ENCODE assay signal across 9 cellular contexts in genomic region chr12:109099426-109100020, GRCh38. TPM values are rescaled to one million over a fixed set of nuclear protein-coding genes. Genes with fewer than 3 reads are reported as not detected.
A peak's percentile ranks its signal among the peaks of the same experiment; 100 is the strongest.
DNase-seq lines count a peak whose midpoint lies in the region; ATAC-seq, FAIRE-seq and TF ChIP-seq lines count a peak whose summit lies in the region.
"Had no signal": no experiment of that assay in that cellular context is flagged by ENCODE, and none has a peak within 500 bp of the region (broad histone marks: within the 10 kb centered on the region; RNA-seq: fewer than 3 reads in every experiment).

No MANE protein-coding gene starts in this region.

- intact Hi-C loops in CD4-positive, alpha-beta T cell (cut with DNase I, micrococcal nuclease): loop anchor here in 1 of 2 experiments (5.0 kb wide), 2 partner anchors 367 to 467 kb away; partner anchors contain the start of genes CORO1C and SELPLG

- H3K4me3 ChIP-seq in OCI-LY3 (ENCODE audit: low read length) (no peak overlapping the region), H1 (ENCODE audit: extremely low read depth in 1 of 4, insufficient read depth in 2 of 4, low read depth in 3 of 4, low read length in 4 of 4) (peak overlapping the region in 2 of 4 experiments; percentile 39 to 89; a peak in 3 of 8 replicates), osteoblast (ENCODE audit: insufficient read depth, low read length) (peak overlapping the region; percentile 91)

- peaks cover 41% of the 10 kb centered on the region for H3K36me3 Mint-ChIP-seq in CD4-positive, alpha-beta T cell (ENCODE audit: low read depth)

- H3K27ac Mint-ChIP-seq in CD4-positive, alpha-beta T cell: peak overlapping the region; percentile 70

- H2BK12ac ChIP-seq in H1 (ENCODE audit: low read depth, low read length): no peak overlapping the region

- no peak overlapping the region for H3K4ac ChIP-seq in H1 (replicated peaks; ENCODE audit: insufficient read length, low read depth, low read length)

- 97% methylated on average over 12 of the region's 12 CpGs; no CpG with 5 or more reads in 1 of the 2 experiments for WGBS in H1 (ENCODE audit: extremely low coverage in 1 of 2, insufficient coverage in 1 of 2, insufficient read length in 1 of 2, insufficient replicate concordance in 2 of 2, low coverage in 1 of 2, low lambda C conversion rate in 2 of 2, missing lambda C conversion rate in 1 of 2), 2 experiments

- H2BK120ac ChIP-seq in H1 (replicated peaks; ENCODE audit: low read depth, low read length): no peak overlapping the region

- no peaks in the 10 kb centered on the region for H3K9me3 Mint-ChIP-seq in CD4-positive, alpha-beta T cell

- H3K27me3 ChIP-seq in CD4-positive, alpha-beta T cell (ENCODE audit: control insufficient read depth, insufficient read depth, low read length): no peaks in the 10 kb centered on the region
- H3K27me3 ChIP-seq in OCI-LY3 (ENCODE audit: low read depth, low read length) (no peaks in the 10 kb centered on the region), H1 (replicated peaks in 1 of 4; ENCODE audit: control insufficient read depth in 3 of 4, extremely low read depth in 1 of 4, insufficient read depth in 3 of 4, low read length in 3 of 4) (no peaks in the 10 kb centered on the region), osteoblast (ENCODE audit: insufficient read depth, low read length) (no peaks in the 10 kb centered on the region)

- no peak overlapping the region for H4K5ac ChIP-seq in H1 (ENCODE audit: insufficient read length, low read depth, low read length)

- no peak overlapping the region for H3K14ac ChIP-seq in H1 (ENCODE audit: insufficient read length)

- H2BK20ac ChIP-seq in H1 (ENCODE audit: low read length): no peak overlapping the region

- H3K36me3 ChIP-seq in OCI-LY3 (replicated peaks; ENCODE audit: low read depth, low read length): peaks cover 39% of the 10 kb centered on the region
- peaks cover 27 to 54% (median 46%) of the 10 kb centered on the region in 4 experiments for H3K36me3 ChIP-seq in H1 (ENCODE audit: control insufficient read depth in 2 of 4, insufficient read depth in 4 of 4, low read length in 3 of 4)
- peaks cover 15% of the 10 kb centered on the region for H3K36me3 ChIP-seq in osteoblast (ENCODE audit: insufficient read depth, low read length)

- H3K23ac ChIP-seq in H1 (ENCODE audit: insufficient read length): no peak overlapping the region

- H2AK5ac ChIP-seq in H1 (ENCODE audit: low read depth, low read length): no peak overlapping the region

- no peak for TF ChIP-seq RAD21 in H1 (IDR thresholded peaks at IDR 0.05 in 1 of 2, conservative IDR thresholded peaks at IDR 0.05 in 1 of 2; ENCODE audit: low read depth in 2 of 2, low read length in 2 of 2)

- TF ChIP-seq EP300 in H1 (IDR thresholded peaks at IDR 0.05; ENCODE audit: borderline replicate concordance in 1 of 2, low read depth in 2 of 2, low read length in 2 of 2): no peak

- no peak overlapping the region for H3K56ac ChIP-seq in H1 (replicated peaks; ENCODE audit: insufficient read length, low read depth, low read length)

- no peak overlapping the region for H2BK15ac ChIP-seq in H1 (ENCODE audit: low read length)

- TF ChIP-seq POLR2A in H1 (IDR thresholded peaks at IDR 0.05; ENCODE audit: control extremely low read depth in 1 of 2, low read depth in 2 of 2, low read length in 2 of 2): no peak

- H3K9me3 ChIP-seq in CD4-positive, alpha-beta T cell (ENCODE audit: control insufficient read depth, low read length): no peaks in the 10 kb centered on the region
- H3K9me3 ChIP-seq in OCI-LY3 (ENCODE audit: insufficient read depth, low read length) (no peaks in the 10 kb centered on the region), H1 (ENCODE audit: insufficient read depth in 2 of 2, low read depth in 1 of 2, low read length in 1 of 2) (no peaks in the 10 kb centered on the region), osteoblast (ENCODE audit: low read depth, low read length) (no peaks in the 10 kb centered on the region)

- no peak for DNase-seq in CD4-positive, alpha-beta T cell
- DNase-seq in H1 (ENCODE audit: low read depth in 1 of 2, low spot score in 2 of 2) (no peak), osteoblast (ENCODE audit: insufficient read length, low spot score, missing footprints) (no peak), DMS 273 treated with DMSO at 0.1 percent for 48 hours (lab: John Stamatoyannopoulos, UW) (no peak), DMS79 treated with DMSO at 0.1 percent for 48 hours (lab: John Stamatoyannopoulos, UW) (no peak)
- DNase-seq: NCI-H510A treated with DMSO at 0.1 percent for 48 hours had no signal

- H3K79me2 ChIP-seq in OCI-LY3 (ENCODE audit: low read length): peaks cover 16% of the 10 kb centered on the region
- H3K79me2 ChIP-seq in H1 (ENCODE audit: control insufficient read depth in 1 of 2, insufficient read depth in 2 of 2, low read length in 2 of 2): peaks cover 0 to 25% of the 10 kb centered on the region in 2 experiments; a peak in 2 of 4 replicates
- H3K79me2 ChIP-seq in osteoblast (ENCODE audit: insufficient read depth, low read length): peaks cover 26% of the 10 kb centered on the region

- H2AFZ ChIP-seq in OCI-LY3 (ENCODE audit: low read depth, low read length) (no peak overlapping the region), H1 (ENCODE audit: low read length) (no peak overlapping the region), osteoblast (ENCODE audit: low read length) (no peak overlapping the region)

- CTCF ChIA-PET in CD4-positive, alpha-beta T cell (lab: Charles Lee): interaction anchor here (5.4 kb wide), 1 partner anchor 13 kb away, joined by 28 read pairs; no protein-coding TSS in a partner anchor
- CTCF ChIA-PET in H1 (lab: Charles Lee; ENCODE audit: partially characterized antibody): interaction anchor here (0.6 to 1.5 kb wide), 5 partner anchors 12 to 29 kb away, joined by 3 to 6 read pairs (median 4); no protein-coding TSS in a partner anchor

- no peak for FAIRE-seq in H1 (lab: Jason Lieb, UNC)

- H3K4me2 ChIP-seq in OCI-LY3 (ENCODE audit: low read length): 0 out of 2 replicates have a peak overlapping the region, but pooled peaks have one; percentile 82
- H3K4me2 ChIP-seq in H1 (ENCODE audit: insufficient read depth in 1 of 2, low read depth in 2 of 2, low read length in 2 of 2): peak overlapping the region; percentile 55 to 72
- H3K4me2 ChIP-seq in osteoblast (ENCODE audit: insufficient read depth, low read length): peak overlapping the region; percentile 91

- H2BK5ac ChIP-seq in H1 (ENCODE audit: low read depth, low read length): no peak overlapping the region

- H3K9ac ChIP-seq in OCI-LY3 (ENCODE audit: low read length) (no peak overlapping the region), H1 (replicated peaks in 1 of 4; ENCODE audit: extremely low read depth in 1 of 4, low read depth in 3 of 4, low read length in 3 of 4) (peak overlapping the region in 1 of 4 experiments; percentile 38; a peak in 1 of 7 replicates)

- H3K4me1 ChIP-seq in OCI-LY3 (ENCODE audit: low read length) (peaks cover 16% of the 10 kb centered on the region), H1 (replicated peaks in 1 of 4; ENCODE audit: control insufficient read depth in 3 of 4, insufficient read depth in 4 of 4, low read length in 3 of 4) (no peaks in the 10 kb centered on the region; a peak in 1 of 7 replicates), osteoblast (ENCODE audit: insufficient read depth, low read length) (peaks cover 23% of the 10 kb centered on the region)

- H4K8ac ChIP-seq in H1 (ENCODE audit: extremely low read depth, insufficient read depth, low read length): no peak overlapping the region

- H3K79me1 ChIP-seq in H1 (ENCODE audit: low read depth, low read length): no peaks in the 10 kb centered on the region

- peaks cover 33% of the 10 kb centered on the region for H3K4me1 Mint-ChIP-seq in CD4-positive, alpha-beta T cell (ENCODE audit: low read depth)

- H3K27ac ChIP-seq in CD4-positive, alpha-beta T cell (ENCODE audit: low read depth, low read length): no peak overlapping the region
- H3K27ac ChIP-seq in OCI-LY3 (ENCODE audit: low read length) (no peak overlapping the region), H1 (ENCODE audit: low read depth, low read length) (no peak overlapping the region), osteoblast (ENCODE audit: low read depth, low read length) (peak overlapping the region; percentile 83)

- no peak overlapping the region for H3K18ac ChIP-seq in H1 (ENCODE audit: extremely low read depth, low read length)

- no peaks in the 10 kb centered on the region for H3K27me3 Mint-ChIP-seq in CD4-positive, alpha-beta T cell

- no peak for ATAC-seq in CD4-positive, alpha-beta T cell (ENCODE audit: poor library complexity)
- ATAC-seq in GM18907 (IDR thresholded peaks at IDR 0.05; ENCODE audit: unreplicated experiment): no peak
- ATAC-seq in GM19452 (IDR thresholded peaks at IDR 0.05; ENCODE audit: unreplicated experiment): no peak

- POLR2A ChIA-PET in CD4-positive, alpha-beta T cell (lab: Charles Lee): interaction anchor here (1.0 to 2.7 kb wide), 4 partner anchors 12 to 538 kb away, joined by 3 to 10 read pairs (median 8); partner anchors contain the start of genes SART3 and USP30
- POLR2A ChIA-PET in H1 (lab: Charles Lee; ENCODE audit: partially characterized antibody): interaction anchor here (1.3 to 2.7 kb wide), 5 partner anchors 9 to 133 kb away, joined by 3 to 34 read pairs (median 6); partner anchors contain the start of gene ACACB

- H3K23me2 ChIP-seq in H1 (ENCODE audit: low read depth, low read length): peaks cover 6% of the 10 kb centered on the region

- no peak for TF ChIP-seq CTCF in CD4-positive, alpha-beta T cell (IDR thresholded peaks at IDR 0.05)
- TF ChIP-seq CTCF in OCI-LY3 (IDR thresholded peaks at IDR 0.05; ENCODE audit: low read depth, low read length) (no peak), H1 (IDR thresholded peaks at IDR 0.05; ENCODE audit: control extremely low read depth in 1 of 3, insufficient read depth in 1 of 3, low read depth in 1 of 3, low read length in 3 of 3) (no peak), osteoblast (IDR thresholded peaks at IDR 0.05; ENCODE audit: extremely low read depth, low read depth, low read length) (no peak)

- H4K91ac ChIP-seq in H1 (replicated peaks; ENCODE audit: insufficient read length, low read length): no peak overlapping the region

- no peaks in the 10 kb centered on the region for H4K20me1 ChIP-seq in OCI-LY3 (ENCODE audit: insufficient read depth, low read length)
- H4K20me1 ChIP-seq in H1 (replicated peaks in 1 of 2; ENCODE audit: control insufficient read depth in 1 of 2, insufficient read depth in 2 of 2, low read length in 2 of 2): peaks cover 0 to 7% of the 10 kb centered on the region in 2 experiments
- H4K20me1 ChIP-seq in osteoblast (ENCODE audit: insufficient read depth, low read length): no peaks in the 10 kb centered on the region

- H3K4me3 Mint-ChIP-seq in CD4-positive, alpha-beta T cell: peak overlapping the region; percentile 94

RNA-seq across cellular contexts. Expression of gene UNG, which starts 2.1 kb away (rescaled TPM):
- total RNA-seq in CD4-positive, alpha-beta T cell: 1 to 10 TPM; 3.3 to 3.6 TPM
- total RNA-seq in H1 (2021; fragmentation: NEBNext Ultra II Directional; extraction: Animal tissue kit (Norgen Biotek cat#: 25700)): 160 and 163 TPM in 2 replicates
- polyA plus RNA-seq in H1 (2011; rRNA removed): 71.6 and 84.5 TPM in 2 replicates
- polyA plus RNA-seq in H1 (2011; cell fraction: cytosol; rRNA removed): 88.1 TPM
- 76.8 TPM for polyA plus RNA-seq in H1 (2011; cell fraction: nucleus; rRNA removed)
- 113 to 132 TPM (median 117 TPM) in 4 replicates for polyA plus RNA-seq in H1 (2012, experiment 1 of 2)
- polyA plus RNA-seq in H1 (2012, experiment 2 of 2): 86.7 TPM
- 72.7 TPM for polyA plus RNA-seq in H1 (2013, experiment 1 of 2)
- polyA plus RNA-seq in H1 (2013, experiment 2 of 2): 74.4 TPM
- 44.3 and 67.5 TPM in 2 replicates for polyA minus RNA-seq in H1 (2011; rRNA and poly(A)+ RNA removed)
- 45.7 TPM for polyA minus RNA-seq in H1 (2011; cell fraction: cytosol; rRNA and poly(A)+ RNA removed)
- polyA minus RNA-seq in H1 (2011; cell fraction: nucleus; rRNA and poly(A)+ RNA removed): 27.7 TPM
- total RNA-seq in osteoblast: 38.0 and 41.8 TPM in 2 replicates

RNA-seq across cellular contexts. Expression of gene ALKBH2, which starts 6.3 kb away (rescaled TPM):
- total RNA-seq in CD4-positive, alpha-beta T cell: 10 to 100 TPM; 12.8 to 14.0 TPM
- total RNA-seq in H1 (2021; fragmentation: NEBNext Ultra II Directional; extraction: Animal tissue kit (Norgen Biotek cat#: 25700)): 22.5 and 25.9 TPM in 2 replicates
- polyA plus RNA-seq in H1 (2011; rRNA removed): 19.1 and 24.3 TPM in 2 replicates
- 29.1 TPM for polyA plus RNA-seq in H1 (2011; cell fraction: cytosol; rRNA removed)
- 24.8 TPM for polyA plus RNA-seq in H1 (2011; cell fraction: nucleus; rRNA removed)
- polyA plus RNA-seq in H1 (2012, experiment 1 of 2): 24.6 to 31.1 TPM (median 27.8 TPM) in 4 replicates
- polyA plus RNA-seq in H1 (2012, experiment 2 of 2): 18.9 TPM
- polyA plus RNA-seq in H1 (2013, experiment 1 of 2): 19.3 TPM
- 18.1 TPM for polyA plus RNA-seq in H1 (2013, experiment 2 of 2)
- polyA minus RNA-seq in H1 (2011; rRNA and poly(A)+ RNA removed): 10.2 and 11.3 TPM in 2 replicates
- polyA minus RNA-seq in H1 (2011; cell fraction: cytosol; rRNA and poly(A)+ RNA removed): 20.2 TPM
- polyA minus RNA-seq in H1 (2011; cell fraction: nucleus; rRNA and poly(A)+ RNA removed): 20.9 TPM
- 22.4 and 25.0 TPM in 2 replicates for total RNA-seq in osteoblast

RNA-seq across cellular contexts. Expression of gene ACACB, which starts 16.9 kb away (rescaled TPM):
- total RNA-seq in CD4-positive, alpha-beta T cell: 10 to 100 TPM; 30.3 to 32.2 TPM
- total RNA-seq in H1 (2021; fragmentation: NEBNext Ultra II Directional; extraction: Animal tissue kit (Norgen Biotek cat#: 25700)): 12.9 and 15.3 TPM in 2 replicates
- 5.8 and 7.1 TPM in 2 replicates for polyA plus RNA-seq in H1 (2011; rRNA removed)
- polyA plus RNA-seq in H1 (2011; cell fraction: cytosol; rRNA removed): 6.0 TPM
- polyA plus RNA-seq in H1 (2011; cell fraction: nucleus; rRNA removed): 21.8 TPM
- 6.1 to 11.0 TPM (median 7.5 TPM) in 4 replicates for polyA plus RNA-seq in H1 (2012, experiment 1 of 2)
- 6.7 TPM for polyA plus RNA-seq in H1 (2012, experiment 2 of 2)
- polyA plus RNA-seq in H1 (2013, experiment 1 of 2): 4.1 TPM
- 3.8 TPM for polyA plus RNA-seq in H1 (2013, experiment 2 of 2)
- polyA minus RNA-seq in H1 (2011; rRNA and poly(A)+ RNA removed): 19.8 and 21.9 TPM in 2 replicates
- polyA minus RNA-seq in H1 (2011; cell fraction: cytosol; rRNA and poly(A)+ RNA removed): 10.1 TPM
- 45.1 TPM for polyA minus RNA-seq in H1 (2011; cell fraction: nucleus; rRNA and poly(A)+ RNA removed)
- 13.8 and 16.2 TPM in 2 replicates for total RNA-seq in osteoblast

RNA-seq across cellular contexts. Expression of gene USP30, which starts 47.1 kb away (rescaled TPM):
- total RNA-seq in CD4-positive, alpha-beta T cell: 10 to 100 TPM; 21.8 to 23.0 TPM
- total RNA-seq in H1 (2021; fragmentation: NEBNext Ultra II Directional; extraction: Animal tissue kit (Norgen Biotek cat#: 25700)): 6.6 and 7.0 TPM in 2 replicates
- polyA plus RNA-seq in H1 (2011; rRNA removed): 12.2 and 14.6 TPM in 2 replicates
- polyA plus RNA-seq in H1 (2011; cell fraction: cytosol; rRNA removed): 9.3 TPM
- polyA plus RNA-seq in H1 (2011; cell fraction: nucleus; rRNA removed): 11.6 TPM
- polyA plus RNA-seq in H1 (2012, experiment 1 of 2): 4.3 to 7.5 TPM (median 4.8 TPM) in 4 replicates
- 2.6 TPM for polyA plus RNA-seq in H1 (2012, experiment 2 of 2)
- 4.7 TPM for polyA plus RNA-seq in H1 (2013, experiment 1 of 2)
- polyA plus RNA-seq in H1 (2013, experiment 2 of 2): 5.7 TPM
- 14.2 and 14.3 TPM in 2 replicates for polyA minus RNA-seq in H1 (2011; rRNA and poly(A)+ RNA removed)
- 6.1 TPM for polyA minus RNA-seq in H1 (2011; cell fraction: cytosol; rRNA and poly(A)+ RNA removed)
- polyA minus RNA-seq in H1 (2011; cell fraction: nucleus; rRNA and poly(A)+ RNA removed): 7.1 TPM
- total RNA-seq in osteoblast: 10.1 and 15.6 TPM in 2 replicates
